In the genomic region with DNA sequence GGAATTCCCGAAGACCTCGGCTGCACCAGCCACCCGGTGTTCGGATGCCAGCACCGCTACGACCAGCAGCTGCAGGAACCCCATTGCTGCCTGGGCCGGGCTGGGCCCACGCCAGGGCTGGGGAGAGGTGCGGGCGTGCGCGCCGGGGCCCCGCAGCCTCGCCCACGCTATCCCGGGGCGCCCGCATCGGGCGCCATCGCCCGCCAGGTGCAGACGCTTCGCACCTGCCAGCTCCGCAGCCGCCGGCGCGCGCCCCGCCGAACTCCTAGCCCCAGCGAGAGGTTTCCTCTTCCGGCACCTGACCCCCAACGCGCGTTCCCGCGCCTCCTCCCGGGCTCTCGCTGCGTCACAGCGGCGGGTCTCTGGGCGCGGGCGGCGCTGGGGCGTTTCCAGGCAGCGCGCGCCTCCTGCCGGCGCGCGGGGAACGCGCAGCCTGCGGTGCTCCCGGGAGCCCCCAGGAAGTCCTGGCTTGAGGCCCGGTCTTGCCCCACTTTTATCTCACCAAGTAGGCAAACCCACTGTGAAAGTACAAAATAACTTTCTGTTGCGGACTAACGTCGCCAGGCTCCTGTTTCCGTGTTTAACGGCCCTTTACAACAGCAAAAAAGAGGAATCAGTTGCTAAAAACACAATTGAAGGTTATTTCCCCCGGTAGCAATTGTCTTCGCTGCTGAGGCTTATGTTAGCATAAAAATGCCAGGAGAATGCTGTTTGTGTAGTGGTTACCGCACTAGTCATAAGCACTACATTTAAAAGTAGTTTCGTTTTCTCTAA, we compare ENCODE assay signal across 8 cellular contexts. TPM values are rescaled to one million over a fixed set of nuclear protein-coding genes. Genes with fewer than 3 reads are reported as not detected.
DNase-seq lines count a peak whose midpoint lies in the region; ATAC-seq and TF ChIP-seq lines count a peak whose summit lies in the region.

A gene with protein sequence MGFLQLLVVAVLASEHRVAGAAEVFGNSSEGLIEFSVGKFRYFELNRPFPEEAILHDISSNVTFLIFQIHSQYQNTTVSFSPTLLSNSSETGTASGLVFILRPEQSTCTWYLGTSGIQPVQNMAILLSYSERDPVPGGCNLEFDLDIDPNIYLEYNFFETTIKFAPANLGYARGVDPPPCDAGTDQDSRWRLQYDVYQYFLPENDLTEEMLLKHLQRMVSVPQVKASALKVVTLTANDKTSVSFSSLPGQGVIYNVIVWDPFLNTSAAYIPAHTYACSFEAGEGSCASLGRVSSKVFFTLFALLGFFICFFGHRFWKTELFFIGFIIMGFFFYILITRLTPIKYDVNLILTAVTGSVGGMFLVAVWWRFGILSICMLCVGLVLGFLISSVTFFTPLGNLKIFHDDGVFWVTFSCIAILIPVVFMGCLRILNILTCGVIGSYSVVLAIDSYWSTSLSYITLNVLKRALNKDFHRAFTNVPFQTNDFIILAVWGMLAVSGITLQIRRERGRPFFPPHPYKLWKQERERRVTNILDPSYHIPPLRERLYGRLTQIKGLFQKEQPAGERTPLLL (minus strand): TSS at position 300 of the 774 bp plus-strand sequence. CDS start 216 bp downstream, at position 84.

- peaks cover 31 to 38% (median 36%) of the 10 kb centered on the region in 3 donors for H3K4me1 Mint-ChIP-seq in IgD-negative memory B cell

- H3K4me1 ChIP-seq in OCI-LY7 (ENCODE audit: insufficient read depth, low read length, poor library complexity, severe bottlenecking) (peaks cover 55% of the 10 kb centered on the region), mucosa of descending colon (ENCODE audit: low read depth) (peaks cover 12% of the 10 kb centered on the region)

- no peaks in the 10 kb centered on the region for H3K27me3 Mint-ChIP-seq in IgD-negative memory B cell

- no peaks in the 10 kb centered on the region for H3K36me3 Mint-ChIP-seq in IgD-negative memory B cell

- no peaks in the 10 kb centered on the region for H3K9me3 Mint-ChIP-seq in IgD-negative memory B cell

- peak within 1 kb of the TSS; percentile 98 for H2AFZ ChIP-seq in OCI-LY7 (ENCODE audit: low read length)

- POLR2A ChIA-PET in OCI-LY7 (lab: Charles Lee), result interaction anchor here (0.8 to 2.3 kb wide), 6 partner anchors 8 to 182 kb away, joined by 3 to 11 read pairs (median 4); partner anchors contain the start of genes ITPR2 and MED21

- H3K9me2 ChIP-seq in OCI-LY7 (ENCODE audit: insufficient read depth, low read length), result no peaks in the 10 kb centered on the region

- H3K36me3 ChIP-seq in OCI-LY7 (ENCODE audit: insufficient read depth, low read length) (no peaks in the 10 kb centered on the region), mucosa of descending colon (ENCODE audit: low read depth) (no peaks in the 10 kb centered on the region)

- intact Hi-C loops in OCI-LY7 (cut with micrococcal nuclease; ENCODE audit: unreplicated experiment), result loop anchor here (1.0 to 10.0 kb wide), 8 partner anchors 76 to 917 kb away; partner anchors contain the start of genes FGFR1OP2 and ITPR2
- intact Hi-C loops in mucosa of descending colon (cut with DNase I, micrococcal nuclease), result no loop called here

- H4K20me1 ChIP-seq in OCI-LY7 (ENCODE audit: insufficient read depth, low read length), result no peaks in the 10 kb centered on the region

- peak within 1 kb of the TSS; percentile 90 to 97 (median 96) for H3K4me3 Mint-ChIP-seq in IgD-negative memory B cell

- H3K4me3 ChIP-seq in OCI-LY7 (ENCODE audit: low read depth, low read length, poor library complexity, severe bottlenecking) (peak within 1 kb of the TSS; percentile 93), mucosa of descending colon (peak within 1 kb of the TSS; percentile 44)

- peak; percentile 80 for ATAC-seq in GM21576 (IDR thresholded peaks at IDR 0.05; ENCODE audit: unreplicated experiment)
- peak; percentile 97 for ATAC-seq in mucosa of descending colon

- CTCF ChIA-PET in OCI-LY7 (lab: Charles Lee; ENCODE audit: unreplicated experiment), result interaction anchor here (0.5 kb wide), 1 partner anchor 181 kb away, joined by 5 read pairs; the partner anchor contains the start of gene ITPR2

- TF ChIP-seq CTCF in OCI-LY7 (conservative IDR thresholded peaks at IDR 0.05; ENCODE audit: low read length), result peak; percentile 94
- peak; percentile 99 for TF ChIP-seq CTCF in mucosa of descending colon (IDR thresholded peaks at IDR 0.05)

- peak within 1 kb of the TSS; percentile 97 for H3K4me2 ChIP-seq in OCI-LY7 (ENCODE audit: low read length)

- H3K79me2 ChIP-seq in OCI-LY7 (ENCODE audit: insufficient read depth, low read depth, low read length), result peaks cover 42% of the 10 kb centered on the region; the same call in 1 of the 2 replicates

- DNase-seq in DMS153 treated with DMSO at 0.1 percent for 48 hours (lab: John Stamatoyannopoulos, UW; ENCODE audit: unreplicated experiment) (peak; percentile 77), OCI-LY7 (ENCODE audit: low spot score) (peak; percentile 97), activated T-cell treated with anti-CD3 and anti-CD28 coated beads for 24 hours (ENCODE audit: low read depth) (peak; percentile 91), epithelial cell of prostate (ENCODE audit: low read depth, low spot score) (peak; percentile 70), mucosa of descending colon (peak; percentile 96 to 98 (median 97))
- peak; percentile 91 for DNase-seq in stimulated activated CD8-positive, alpha-beta memory T cell treated with anti-CD3 and anti-CD28 coated beads, Interleukin-4, amount 100 ng/mL, for 24 hours (ENCODE audit: low read depth)

- no peaks in the 10 kb centered on the region for H3K9me3 ChIP-seq in OCI-LY7 (ENCODE audit: low read length)
- H3K9me3 ChIP-seq in mucosa of descending colon, result no peaks in the 10 kb centered on the region

- peak within 1 kb of the TSS; percentile 94 to 98 (median 97) for H3K27ac Mint-ChIP-seq in IgD-negative memory B cell

- H3K27ac ChIP-seq in OCI-LY7 (ENCODE audit: low read depth, low read length, poor library complexity, severe bottlenecking) (peak within 1 kb of the TSS; percentile 63), epithelial cell of prostate (peak within 1 kb of the TSS; percentile 83)

- BruUV-seq in OCI-LY7 (replicated peaks; lab: Mats Ljungman, UMichigan), result no TSS peak

RNA-seq across cellular contexts. Expression of the gene that starts here (rescaled TPM):
- polyA plus RNA-seq in IgD-negative memory B cell, result 46.1 TPM
- 38.2 and 48.3 TPM in 2 replicates for total RNA-seq in OCI-LY7 (2014; rRNA removed; shearing (Covaris generic))
- total RNA-seq in OCI-LY7 (2022) (47.1 and 50.2 TPM in 2 replicates), mucosa of descending colon (10 to 100 TPM; 47.6 to 69.9 (median 48.0) TPM)

Comparison
In these comparisons a context has a peak if more than half of its experiments do, and no peak if none do; other contexts are left out.
1. Peak in every context shown above with its lines: DNase-seq, ATAC-seq, H3K4me3 ChIP-seq and H3K27ac ChIP-seq.